In genomic region chr10:104080762-104081161, GRCh38 we compare ENCODE assay signal across 8 cellular contexts. TPM values are rescaled to one million over a fixed set of nuclear protein-coding genes. Genes with fewer than 3 reads are reported as not detected.
DNase-seq lines count a peak whose midpoint lies in the region; ATAC-seq and TF ChIP-seq lines count a peak whose summit lies in the region.

No MANE protein-coding gene starts in this region.

- no peaks in the 10 kb centered on the region for H4K20me1 ChIP-seq in DOHH2 (ENCODE audit: control insufficient read depth, insufficient read depth, low read depth, low read length)

- peak; percentile 44 for DNase-seq in WERI-Rb-1
- no peak for DNase-seq in left lung
- no peak for DNase-seq in hippocampal formation (lab: John Stamatoyannopoulos, UW)
- DNase-seq in effector CD8-positive, alpha-beta T cell (lab: John Stamatoyannopoulos, UW) = no peak

- H3K27me3 ChIP-seq in DOHH2 (ENCODE audit: control insufficient read depth, low read length) (peaks cover 15% of the 10 kb centered on the region), WERI-Rb-1 (ENCODE audit: insufficient read depth, low read depth, severe bottlenecking) (no peaks in the 10 kb centered on the region), left lung (peaks cover 0 to under 1% of the 10 kb centered on the region in 2 donors)

- H3K9me2 ChIP-seq in DOHH2 (replicated peaks; ENCODE audit: control insufficient read depth, low read length) = no peaks in the 10 kb centered on the region

- ATAC-seq in left lung (peak; percentile 11), GM19023 (IDR thresholded peaks at IDR 0.05; ENCODE audit: unreplicated experiment) (no peak), HG03457 (IDR thresholded peaks at IDR 0.05; ENCODE audit: unreplicated experiment) (no peak)

- H3K27ac ChIP-seq in DOHH2 (ENCODE audit: low read depth, low read length) = no peak overlapping the region
- H3K27ac ChIP-seq in WERI-Rb-1 = no peak overlapping the region
- no peak overlapping the region for H3K27ac ChIP-seq in left lung

- H3K9me3 ChIP-seq in DOHH2 (ENCODE audit: control insufficient read depth, insufficient read depth, low read length) = no peaks in the 10 kb centered on the region
- no peaks in the 10 kb centered on the region for H3K9me3 ChIP-seq in WERI-Rb-1 (ENCODE audit: severe bottlenecking)
- no peaks in the 10 kb centered on the region for H3K9me3 ChIP-seq in left lung

- no peak overlapping the region for H3K4me3 ChIP-seq in DOHH2 (ENCODE audit: low read length)
- H3K4me3 ChIP-seq in WERI-Rb-1 (ENCODE audit: low read depth, low read length) = no peak overlapping the region
- H3K4me3 ChIP-seq in left lung = no peak overlapping the region

- H3K4me2 ChIP-seq in DOHH2 (ENCODE audit: low read length) = no peak overlapping the region

- H3K4me1 ChIP-seq in DOHH2 (ENCODE audit: control insufficient read depth, low read length) (no peaks in the 10 kb centered on the region), left lung (no peaks in the 10 kb centered on the region)

- TF ChIP-seq CTCF in DOHH2 (IDR thresholded peaks at IDR 0.05; ENCODE audit: low read depth, low read length, poor library complexity, severe bottlenecking) (peak; percentile 61), LNCAP (IDR thresholded peaks at IDR 0.05) (peak; percentile 57; the same call in 1 of the 2 replicates), WERI-Rb-1 (IDR thresholded peaks at IDR 0.05; ENCODE audit: low read depth, low read length) (peak; percentile 56; the same call in 1 of the 2 replicates), left lung (IDR thresholded peaks at IDR 0.05) (peak in 1 of 2 donors; percentile 33)

- peaks cover 2% of the 10 kb centered on the region; the same call in 1 of the 2 replicates for H3F3A ChIP-seq in DOHH2 (ENCODE audit: control insufficient read depth, insufficient read depth)

- intact Hi-C loops in left lung (cut with DNase I) = no loop called here

- H3K36me3 ChIP-seq in DOHH2 (ENCODE audit: control insufficient read depth, low read length) = no peaks in the 10 kb centered on the region
- H3K36me3 ChIP-seq in WERI-Rb-1 = no peaks in the 10 kb centered on the region
- H3K36me3 ChIP-seq in left lung = no peaks in the 10 kb centered on the region

- no peaks in the 10 kb centered on the region for H3K79me2 ChIP-seq in DOHH2 (ENCODE audit: control insufficient read depth, low read length)

RNA-seq across cellular contexts. Expression of gene COL17A1, which starts 4.9 kb away (rescaled TPM):
- 10 to 100 TPM in 1 of 2 donors, 1 to 10 TPM in 1; 2.1 to 43.4 TPM for total RNA-seq in left lung

RNA-seq across cellular contexts. Expression of gene SFR1, which starts 41.2 kb away (rescaled TPM):
- 1 to 10 TPM; 9.2 to 9.3 TPM for total RNA-seq in left lung
